ENCODE assay signal across 9 cellular contexts in the genomic region with DNA sequence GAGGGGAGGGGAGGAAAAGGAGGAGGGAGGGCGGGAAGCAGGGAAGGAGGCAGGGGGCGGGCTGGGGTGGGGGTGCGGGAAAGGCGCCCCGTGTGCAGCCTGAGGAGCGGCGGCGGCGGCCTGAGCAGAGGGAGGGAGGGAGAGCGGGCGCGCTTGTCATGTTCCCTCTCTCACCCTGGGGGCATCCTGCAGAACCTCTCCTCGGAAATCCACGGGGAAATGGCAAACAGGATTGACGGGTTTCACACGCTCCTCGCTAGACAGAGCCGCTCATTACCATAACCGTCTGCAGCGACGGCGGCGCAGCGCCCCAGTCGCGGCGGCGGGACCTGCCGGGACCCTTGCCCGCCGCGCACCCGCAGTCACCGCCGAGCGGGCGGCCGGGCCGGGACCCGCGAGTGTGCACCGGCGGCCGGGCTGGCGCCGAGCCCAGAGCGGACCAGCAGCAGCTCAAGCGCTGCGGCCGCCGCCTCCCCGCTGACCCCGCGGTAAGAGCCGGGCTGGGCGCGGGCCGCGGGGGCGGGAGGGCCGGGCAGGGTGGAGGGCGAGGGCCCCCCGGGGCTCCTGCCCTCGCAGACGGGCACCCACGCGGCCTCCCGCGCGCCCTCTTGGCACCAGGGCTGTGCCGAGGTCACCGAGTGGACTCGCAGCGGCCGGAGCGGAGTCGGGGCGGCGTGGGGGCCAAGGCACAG. TPM values are rescaled to one million over a fixed set of nuclear protein-coding genes. Genes with fewer than 3 reads are reported as not detected.
DNase-seq lines count a peak whose midpoint lies in the region; ATAC-seq and TF ChIP-seq lines count a peak whose summit lies in the region.
"Had no signal": no experiment of that assay in that cellular context is flagged by ENCODE, and none has a peak within 500 bp of the region (broad histone marks: within the 10 kb centered on the region; RNA-seq: fewer than 3 reads in every experiment).

SERTAD4 (plus strand) TSS at position 273 of the 692 bp plus-strand sequence. CDS start 5,165 bp downstream, outside the sequence.

- in situ Hi-C loops in brain microvascular endothelial cell (cut with HindIII; ENCODE audit: low pct_ligation_motif_present, low sequenced_read_pairs), result no loop called here
- in situ Hi-C loops in gastrocnemius medialis (cut with MboI; ENCODE audit: low sequenced_read_pairs in 4 of 4), result no loop called here

- intact Hi-C loops in gastrocnemius medialis (cut with DNase I; ENCODE audit: low total_unique reads), result no loop called here

- no peaks in the 10 kb centered on the region for H3K27me3 ChIP-seq in brain microvascular endothelial cell (replicated peaks)
- H3K27me3 ChIP-seq in gastrocnemius medialis, result peaks cover 16 to 42% (median 23%) of the 10 kb centered on the region in 3 donors

- H3K36me3 ChIP-seq in brain microvascular endothelial cell (replicated peaks), result no peaks in the 10 kb centered on the region
- H3K36me3 ChIP-seq in gastrocnemius medialis, result no peaks in the 10 kb centered on the region

- TF ChIP-seq CTCF in brain microvascular endothelial cell (IDR thresholded peaks at IDR 0.05; ENCODE audit: low read depth, low read length, missing control alignments) (no peak), gastrocnemius medialis (IDR thresholded peaks at IDR 0.05 in 4 of 5, conservative IDR thresholded peaks at IDR 0.05 in 1 of 5) (no peak)

- no peak for TF ChIP-seq POLR2A in gastrocnemius medialis (IDR thresholded peaks at IDR 0.05)

- ATAC-seq in gastrocnemius medialis (no peak), GM19463 (IDR thresholded peaks at IDR 0.05; ENCODE audit: unreplicated experiment) (no peak), HG03457 (IDR thresholded peaks at IDR 0.05; ENCODE audit: unreplicated experiment) (no peak)

- H3K9me3 ChIP-seq in gastrocnemius medialis, result no peaks in the 10 kb centered on the region

- H3K4me3 ChIP-seq in GM08714 (ENCODE audit: low read length) (peak within 1 kb of the TSS; percentile 21; the same call in 1 of the 2 replicates), brain microvascular endothelial cell (ENCODE audit: low read depth, low read length) (peak within 1 kb of the TSS; percentile 74), gastrocnemius medialis (peak within 1 kb of the TSS; percentile 56 to 70 (median 64))

- H3K4me1 ChIP-seq in gastrocnemius medialis, result peaks cover 0 to 14% of the 10 kb centered on the region in 2 donors

- H3K27ac ChIP-seq in brain microvascular endothelial cell (no peak within 1 kb of the TSS), gastrocnemius medialis (peak within 1 kb of the TSS; percentile 60 to 75 (median 65))

- DNase-seq in NCI-H2171 treated with DMSO at 0.1 percent for 48 hours (lab: John Stamatoyannopoulos, UW) (peak; percentile 84), brain microvascular endothelial cell (no peak), iPS-NIHi11 (ENCODE audit: low spot score) (peak; percentile 57), gastrocnemius medialis (no peak), UCSD-AML1 (lab: John Stamatoyannopoulos, UW; ENCODE audit: unreplicated experiment) (no peak)

RNA-seq across cellular contexts. Expression of gene SERTAD4, which starts in this region (rescaled TPM):
- total RNA-seq in gastrocnemius medialis, result under 1 TPM in 3 of 4 donors, not detected in 1; 0.10 to 0.41 (median 0.16) TPM
- total RNA-seq: T-helper 1 cell treated with Interleukin-12 subunit alpha and Interleukin-12 subunit beta and Interleukin-4 antibody, amounts not matched to agents 30 ng/mL and 1 ng/mL, for 36 hours had no signal

Comparison
In these comparisons a context has a peak if more than half of its experiments do, and no peak if none do; other contexts are left out.
1. H3K4me3 ChIP-seq: peak in every context shown above with its lines; median percentile 74 in brain microvascular endothelial cell; 64 in gastrocnemius medialis; 21 in GM08714.
2. DNase-seq: peak in NCI-H2171 treated with DMSO at 0.1 percent for 48 hours (single experiment) and iPS-NIHi11 (single experiment); none in brain microvascular endothelial cell (single experiment), gastrocnemius medialis (0 of 2) and UCSD-AML1 (single experiment).